ENCODE assay signal across 8 cellular contexts in genomic region chr15:45645026-45645980, GRCh38. TPM values are rescaled to one million over a fixed set of nuclear protein-coding genes. Genes with fewer than 3 reads are reported as not detected.
DNase-seq lines count a peak whose midpoint lies in the region; ATAC-seq and TF ChIP-seq lines count a peak whose summit lies in the region.

No MANE protein-coding gene starts in this region.

- no peak for TF ChIP-seq EP300 in transverse colon (IDR thresholded peaks at IDR 0.05; ENCODE audit: low read depth)

- TF ChIP-seq POLR2A in transverse colon (IDR thresholded peaks at IDR 0.05) (peak; percentile 48), vagina (IDR thresholded peaks at IDR 0.05) (no peak)

- H3K36me3 Mint-ChIP-seq in activated naive CD4-positive, alpha-beta T cell treated with anti-CD3 and anti-CD28 coated beads, Interleukin-2, amount 50 U/mL, for 72 hours, result peaks cover 13 to 28% of the 10 kb centered on the region in 2 donors
- peaks cover 11% of the 10 kb centered on the region for H3K36me3 Mint-ChIP-seq in activated naive CD8-positive, alpha-beta T cell

- H3K36me3 ChIP-seq in transverse colon (no peaks in the 10 kb centered on the region), vagina (no peaks in the 10 kb centered on the region)

- H3K4me1 Mint-ChIP-seq in activated naive CD8-positive, alpha-beta T cell (ENCODE audit: low read depth), result peaks cover 68% of the 10 kb centered on the region

- H3K27ac Mint-ChIP-seq in activated naive CD4-positive, alpha-beta T cell treated with anti-CD3 and anti-CD28 coated beads, Interleukin-2, amount 50 U/mL, for 72 hours, result peak overlapping the region; percentile 61 to 87
- H3K27ac Mint-ChIP-seq in activated naive CD8-positive, alpha-beta T cell, result peak overlapping the region; percentile 2

- peaks cover 2 to 3% of the 10 kb centered on the region in 2 donors for H3K9me3 Mint-ChIP-seq in activated naive CD4-positive, alpha-beta T cell treated with anti-CD3 and anti-CD28 coated beads, Interleukin-2, amount 50 U/mL, for 72 hours
- no peaks in the 10 kb centered on the region for H3K9me3 Mint-ChIP-seq in activated naive CD8-positive, alpha-beta T cell (ENCODE audit: low read depth)

- H3K27me3 ChIP-seq in transverse colon (no peaks in the 10 kb centered on the region), vagina (no peaks in the 10 kb centered on the region)

- H3K4me3 Mint-ChIP-seq in activated naive CD8-positive, alpha-beta T cell, result peak overlapping the region; percentile 42

- TF ChIP-seq CTCF in transverse colon (IDR thresholded peaks at IDR 0.05) (no peak), vagina (IDR thresholded peaks at IDR 0.05) (no peak)

- in situ Hi-C loops in transverse colon (cut with MboI; ENCODE audit: low pct_ligation_motif_present in 1 of 4, low pct_unique_long_range_greater_than_20kb in 1 of 4, low sequenced_read_pairs in 3 of 4), result no loop called here

- H3K27ac ChIP-seq in transverse colon (peak overlapping the region; percentile 96 to 97 (median 96)), vagina (no peak overlapping the region)

- peaks cover 80 to 100% (median 94%) of the 10 kb centered on the region in 4 donors for H3K4me1 ChIP-seq in transverse colon
- peaks cover 66% of the 10 kb centered on the region for H3K4me1 ChIP-seq in vagina

- WGBS in transverse colon (ENCODE audit: low coverage in 1 of 2), 2 donors, result 43 to 45% methylated on average over 4 to 9 of the region's 9 CpGs

- no peaks in the 10 kb centered on the region for H3K9me3 ChIP-seq in transverse colon
- no peaks in the 10 kb centered on the region for H3K9me3 ChIP-seq in vagina

- H3K27me3 Mint-ChIP-seq in activated naive CD8-positive, alpha-beta T cell, result no peaks in the 10 kb centered on the region

- peak; percentile 49 to 60 for ATAC-seq in activated naive CD4-positive, alpha-beta T cell treated with anti-CD3 and anti-CD28 coated beads, Interleukin-2, amount 50 U/mL, for 72 hours

- no peak for DNase-seq in activated naive CD4-positive, alpha-beta T cell treated with anti-CD3 and anti-CD28 coated beads, Interleukin-2, amount 50 U/mL, for 72 hours (ENCODE audit: low spot score in 2 of 2)
- DNase-seq in activated naive CD4-positive, alpha-beta T cell treated with Interleukin-2 at 50 U/mL for 16 hours, result no peak
- DNase-seq in kidney glomerular epithelial cell (lab: John Stamatoyannopoulos, UW), result peak; percentile 78
- DNase-seq in transverse colon, result peak; percentile 59
- no peak for DNase-seq in vagina (ENCODE audit: extremely low spot score in 2 of 2)
- DNase-seq in NCI-H82 (lab: John Stamatoyannopoulos, UW), result no peak
- DNase-seq in activated CD4-positive, CD25-positive, alpha-beta regulatory T cell (lab: John Stamatoyannopoulos, UW), result no peak

- intact Hi-C loops in transverse colon (cut with DNase I; ENCODE audit: low total_unique reads) (no loop called here), vagina (cut with DNase I) (no loop called here)

- H3K4me3 ChIP-seq in transverse colon (no peak overlapping the region), vagina (no peak overlapping the region)

RNA-seq across cellular contexts. Expression of gene SQOR, which starts 10.5 kb away (rescaled TPM):
- total RNA-seq in activated naive CD4-positive, alpha-beta T cell treated with anti-CD3 and anti-CD28 coated beads, Interleukin-2, amount 50 U/mL, for 72 hours, result 100 to 1,000 TPM in 1 of 2 donors, 10 to 100 TPM in 1; 98.6 to 114 TPM
- total RNA-seq in transverse colon (100 to 1,000 TPM; 106 to 377 (median 281) TPM), vagina (52.8 TPM)

RNA-seq across cellular contexts. Expression of gene BLOC1S6, which starts 58.1 kb away (rescaled TPM):
- total RNA-seq in activated naive CD4-positive, alpha-beta T cell treated with anti-CD3 and anti-CD28 coated beads, Interleukin-2, amount 50 U/mL, for 72 hours, result 10 to 100 TPM; 45.6 to 54.6 TPM
- total RNA-seq in transverse colon (10 to 100 TPM in 3 of 4 donors, 1 to 10 TPM in 1; 6.7 to 35.4 (median 23.8) TPM), vagina (45.2 TPM)

Comparison
In these comparisons a context has a peak if more than half of its experiments do, and no peak if none do; other contexts are left out.
1. DNase-seq: peak in kidney glomerular epithelial cell (single experiment) and transverse colon (single experiment); none in activated naive CD4-positive, alpha-beta T cell treated with anti-CD3 and anti-CD28 coated beads, Interleukin-2, amount 50 U/mL, for 72 hours (0 of 2), activated naive CD4-positive, alpha-beta T cell treated with Interleukin-2 at 50 U/mL for 16 hours (single experiment), vagina (0 of 2), NCI-H82 (single experiment) and activated CD4-positive, CD25-positive, alpha-beta regulatory T cell (0 of 4).